8 cellular contexts compared by ENCODE assay signal in genomic region chr1:192810253-192810880, GRCh38. TPM values are rescaled to one million over a fixed set of nuclear protein-coding genes. Genes with fewer than 3 reads are reported as not detected.
A peak's percentile ranks its signal among the peaks of the same experiment; 100 is the strongest.
DNase-seq lines count a peak whose midpoint lies in the region; TF ChIP-seq lines count a peak whose summit lies in the region.

No MANE protein-coding gene starts in this region.

- no peaks in the 10 kb centered on the region for H3K9me3 Mint-ChIP-seq in H9

- no peak overlapping the region for H4K5ac ChIP-seq in H9 (ENCODE audit: insufficient read length, low read depth, low read length)

- H3K4me1 ChIP-seq in DOHH2 (ENCODE audit: control insufficient read depth, low read length) (peaks cover 48% of the 10 kb centered on the region), H9 (ENCODE audit: insufficient read depth, low read length) (no peaks in the 10 kb centered on the region), endocrine pancreas (ENCODE audit: control insufficient read depth, insufficient read depth, low read length) (peaks cover 8% of the 10 kb centered on the region), neuronal stem cell (ENCODE audit: control insufficient read depth in 2 of 2, insufficient read depth in 1 of 2, low read depth in 1 of 2, low read length in 2 of 2) (peaks cover 1 to 2% of the 10 kb centered on the region in 2 donors)

- H3K14ac ChIP-seq in H9 (ENCODE audit: insufficient read depth, low read length) (no peak overlapping the region), neuronal stem cell (ENCODE audit: low read length) (no peak overlapping the region)

- no peak for DNase-seq in H9
- DNase-seq in OCI-M1 (lab: John Stamatoyannopoulos, UW), result peak; percentile 57
- peak; percentile 53 for DNase-seq in neuronal stem cell (ENCODE audit: low spot score)
- no peak for DNase-seq in kidney tubule cell (ENCODE audit: low spot score)
- no peak for DNase-seq in stimulated activated naive CD4-positive, alpha-beta T cell treated with Interleukin-2 at 50 U/mL for 16 hours (lab: John Stamatoyannopoulos, UW)
- DNase-seq in NCI-H2196 (lab: John Stamatoyannopoulos, UW; ENCODE audit: unreplicated experiment), result no peak

- H2BK15ac ChIP-seq in H9 (ENCODE audit: low read depth, low read length), result no peak overlapping the region
- no peak overlapping the region for H2BK15ac ChIP-seq in neuronal stem cell (ENCODE audit: low read length)

- no peak overlapping the region for H2AK5ac ChIP-seq in H9 (ENCODE audit: insufficient read length, low read length)
- no peak overlapping the region for H2AK5ac ChIP-seq in neuronal stem cell (ENCODE audit: low read depth, low read length)

- H3K79me2 ChIP-seq in DOHH2 (ENCODE audit: control insufficient read depth, low read length) (peaks cover 16% of the 10 kb centered on the region), H9 (ENCODE audit: insufficient read depth, low read length) (no peaks in the 10 kb centered on the region; the same call in 1 of the 2 replicates)

- H3K27me3 ChIP-seq in DOHH2 (ENCODE audit: control insufficient read depth, low read length) (no peaks in the 10 kb centered on the region), H9 (ENCODE audit: insufficient read depth, low read length) (no peaks in the 10 kb centered on the region), endocrine pancreas (ENCODE audit: control insufficient read depth, insufficient read depth, low read length) (no peaks in the 10 kb centered on the region), neuronal stem cell (ENCODE audit: control insufficient read depth in 3 of 3, insufficient read depth in 3 of 3, low read depth in 1 of 3, low read length in 3 of 3) (peaks cover 0 to 3% (median 0%) of the 10 kb centered on the region in 3 experiments)

- H3K4ac ChIP-seq in H9 (ENCODE audit: low read depth, low read length) (no peak overlapping the region), neuronal stem cell (ENCODE audit: low read length) (no peak overlapping the region)

- peaks cover 15% of the 10 kb centered on the region for H3K27me3 Mint-ChIP-seq in H9 (ENCODE audit: low read depth)

- H3K18ac ChIP-seq in H9 (ENCODE audit: insufficient read length, low read depth, low read length), result no peak overlapping the region
- H3K18ac ChIP-seq in neuronal stem cell (ENCODE audit: low read length), result no peak overlapping the region

- H2BK5ac ChIP-seq in H9 (ENCODE audit: insufficient read length, low read length) (no peak overlapping the region), neuronal stem cell (ENCODE audit: low read length) (no peak overlapping the region)

- H3K4me2 ChIP-seq in DOHH2 (ENCODE audit: low read length) (peak overlapping the region; percentile 85), H9 (ENCODE audit: insufficient read depth, insufficient read length, low read length) (peak overlapping the region; percentile 89), neuronal stem cell (ENCODE audit: insufficient read depth, low read length, poor library complexity, severe bottlenecking) (no peak overlapping the region)

- H3K23ac ChIP-seq in H9 (ENCODE audit: insufficient read length, low read depth, low read length) (no peak overlapping the region), neuronal stem cell (ENCODE audit: low read depth, low read length, poor library complexity) (no peak overlapping the region)

- peaks cover 25% of the 10 kb centered on the region for H3K36me3 ChIP-seq in DOHH2 (ENCODE audit: control insufficient read depth, low read length)
- no peaks in the 10 kb centered on the region for H3K36me3 ChIP-seq in endocrine pancreas (ENCODE audit: control insufficient read depth, insufficient read depth, low read length)
- H3K36me3 ChIP-seq in neuronal stem cell (replicated peaks in 1 of 2; ENCODE audit: control insufficient read depth in 2 of 2, insufficient read depth in 2 of 2, low read length in 2 of 2), result peaks cover 0 to 19% of the 10 kb centered on the region in 2 donors

- peak overlapping the region in 2 of 3 experiments; percentile 60 to 90; a peak in 2 of 7 replicates for H3K27ac Mint-ChIP-seq in H9

- peak overlapping the region; percentile 92 for H3K4me3 ChIP-seq in DOHH2 (ENCODE audit: low read length)
- peak overlapping the region; percentile 92 for H3K4me3 ChIP-seq in endocrine pancreas (ENCODE audit: control insufficient read depth, insufficient read depth, low read length)
- no peak overlapping the region for H3K4me3 ChIP-seq in neuronal stem cell (ENCODE audit: low read length in 2 of 2)

- H2AFZ ChIP-seq in H9 (ENCODE audit: low read length) (no peak overlapping the region), neuronal stem cell (ENCODE audit: low read length) (no peak overlapping the region)

- no peak overlapping the region for H2BK12ac ChIP-seq in H9 (ENCODE audit: insufficient read length, low read depth, low read length)
- H2BK12ac ChIP-seq in neuronal stem cell (ENCODE audit: low read length), result no peak overlapping the region

- H3K9me2 ChIP-seq in DOHH2 (replicated peaks; ENCODE audit: control insufficient read depth, low read length), result no peaks in the 10 kb centered on the region

- no CpG with 5 or more reads among the region's 5 CpGs for WGBS in H9 (ENCODE audit: extremely low coverage, insufficient read length, low lambda C conversion rate)
- WGBS in neuronal stem cell (ENCODE audit: extremely low coverage in 2 of 2, insufficient read length in 2 of 2, insufficient replicate concordance in 1 of 2), 2 donors, result no CpG with 5 or more reads among the region's 5 CpGs

- no peak overlapping the region for H3T11ph ChIP-seq in H9 (ENCODE audit: low read length)

- H3K9me3 ChIP-seq in DOHH2 (ENCODE audit: control insufficient read depth, insufficient read depth, low read length) (no peaks in the 10 kb centered on the region), H9 (ENCODE audit: control insufficient read depth, low read depth, low read length) (no peaks in the 10 kb centered on the region), endocrine pancreas (ENCODE audit: control insufficient read depth, low read length) (no peaks in the 10 kb centered on the region), neuronal stem cell (replicated peaks in 1 of 2; ENCODE audit: control insufficient read depth in 2 of 2, insufficient read depth in 1 of 2, low read depth in 1 of 2, low read length in 2 of 2) (no peaks in the 10 kb centered on the region)

- no peak overlapping the region for H4K8ac ChIP-seq in H9 (replicated peaks; ENCODE audit: insufficient read length, low read depth, low read length)
- no peak overlapping the region for H4K8ac ChIP-seq in neuronal stem cell (ENCODE audit: low read depth, low read length)

- no peaks in the 10 kb centered on the region for H3K79me1 ChIP-seq in H9 (ENCODE audit: insufficient read depth, low read depth, low read length, poor library complexity, severe bottlenecking)
- H3K79me1 ChIP-seq in neuronal stem cell (ENCODE audit: low read depth, low read length), result no peaks in the 10 kb centered on the region

- H2BK20ac ChIP-seq in H9 (ENCODE audit: low read depth, low read length, poor library complexity, severe bottlenecking), result no peak overlapping the region

- H4K91ac ChIP-seq in H9 (ENCODE audit: insufficient read length, low read depth, low read length) (no peak overlapping the region), neuronal stem cell (ENCODE audit: low read depth, low read length, poor library complexity) (no peak overlapping the region)

- H3K27ac ChIP-seq in DOHH2 (ENCODE audit: low read depth, low read length) (no peak overlapping the region), H9 (ENCODE audit: insufficient read length, low read depth, low read length) (no peak overlapping the region), neuronal stem cell (replicated peaks; ENCODE audit: low read length) (no peak overlapping the region)

- 0 out of 2 replicates have a peak, but pooled peaks cover 8% of the 10 kb centered on the region for H4K20me1 ChIP-seq in DOHH2 (ENCODE audit: control insufficient read depth, insufficient read depth, low read depth, low read length)
- H4K20me1 ChIP-seq in H9 (ENCODE audit: control insufficient read depth, insufficient read depth, insufficient read length), result no peaks in the 10 kb centered on the region

- no peak overlapping the region for H3K56ac ChIP-seq in H9 (ENCODE audit: insufficient read length, low read depth, low read length)

- H3K4me3 Mint-ChIP-seq in H9, result peak overlapping the region; percentile 90 to 97

- H3K36me3 Mint-ChIP-seq in H9 (ENCODE audit: insufficient read depth in 1 of 3, low read depth in 3 of 3), result peaks cover 5 to 15% (median 11%) of the 10 kb centered on the region in 3 experiments; a peak in 6 of 7 replicates

- no peak overlapping the region for H2BK120ac ChIP-seq in H9 (ENCODE audit: low read depth, low read length, poor library complexity, severe bottlenecking)
- H2BK120ac ChIP-seq in neuronal stem cell (ENCODE audit: low read depth, low read length), result no peak overlapping the region

- peaks cover 23% of the 10 kb centered on the region for H3F3A ChIP-seq in DOHH2 (ENCODE audit: control insufficient read depth, insufficient read depth)

- no peak overlapping the region for H3K9ac ChIP-seq in H9 (ENCODE audit: extremely low read depth, insufficient read length, low read length)
- peak overlapping the region; percentile 38 for H3K9ac ChIP-seq in endocrine pancreas (ENCODE audit: control insufficient read depth, insufficient read depth, low read length)
- no peak overlapping the region for H3K9ac ChIP-seq in neuronal stem cell (ENCODE audit: low read depth, low read length, poor library complexity)

- no peak for TF ChIP-seq CTCF in DOHH2 (IDR thresholded peaks at IDR 0.05; ENCODE audit: low read depth, low read length, poor library complexity, severe bottlenecking)
- no peak for TF ChIP-seq CTCF in H9 (conservative IDR thresholded peaks at IDR 0.05)

- H3K4me1 Mint-ChIP-seq in H9, result peaks cover 23 to 31% of the 10 kb centered on the region in 2 experiments

- H3K23me2 ChIP-seq in H9 (ENCODE audit: insufficient read length, low read depth, low read length, poor library complexity, severe bottlenecking), result peaks cover 12% of the 10 kb centered on the region

RNA-seq across cellular contexts. Expression of gene RGS2, which starts 1.5 kb away (rescaled TPM):
- total RNA-seq in H9 (2021), result 13.7 and 13.9 TPM in 2 replicates
- 15.3 TPM for polyA plus RNA-seq in neuronal stem cell (2013, experiment 1 of 2)
- 15.3 TPM for polyA plus RNA-seq in neuronal stem cell (2013, experiment 2 of 2)

Comparison
In these comparisons a context has a peak if more than half of its experiments do, and no peak if none do; other contexts are left out.
1. H3K4me3 ChIP-seq: peak in DOHH2 (single experiment) and endocrine pancreas (single experiment); none in neuronal stem cell (0 of 2).
2. DNase-seq: peak in OCI-M1 (single experiment) and neuronal stem cell (single experiment); none in H9 (single experiment), kidney tubule cell (single experiment), stimulated activated naive CD4-positive, alpha-beta T cell treated with Interleukin-2 at 50 U/mL for 16 hours (single experiment) and NCI-H2196 (single experiment).